15 cellular contexts compared by ENCODE assay signal in genomic region chr4:138952405-138952804, GRCh38.
DNase-seq lines count a peak whose midpoint lies in the region; ATAC-seq, FAIRE-seq and TF ChIP-seq lines count a peak whose summit lies in the region.
"Had no signal": no experiment of that assay in that cellular context is flagged by ENCODE, and none has a peak within 500 bp of the region (broad histone marks: within the 10 kb centered on the region; RNA-seq: fewer than 3 reads in every experiment).

No MANE protein-coding gene starts in this region.

- H3K27me3 Mint-ChIP-seq in astrocyte (ENCODE audit: low read depth, unreplicated experiment), result no peaks in the 10 kb centered on the region
- H3K27me3 Mint-ChIP-seq in T-cell, result peaks cover 10 to 12% of the 10 kb centered on the region in 2 donors

- no peak overlapping the region for H2AFZ ChIP-seq in astrocyte (ENCODE audit: low read depth, low read length)
- H2AFZ ChIP-seq in smooth muscle cell (ENCODE audit: low read depth), result no peak overlapping the region

- DNase-seq in activated effector memory CD4-positive, alpha-beta T cell treated with anti-CD3 and anti-CD28 coated beads, Interleukin-2, amount 50 U/mL, for 16 hours, result peak; percentile 64
- DNase-seq in activated effector memory CD4-positive, alpha-beta T cell treated with Interleukin-2 at 50 U/mL for 16 hours, result no peak
- DNase-seq in astrocyte (ENCODE audit: low read depth) (peak; percentile 34), smooth muscle cell (lab: John Stamatoyannopoulos, UW; ENCODE audit: unreplicated experiment) (no peak), T-cell (no peak), uterus (no peak), NCI-H774 (lab: John Stamatoyannopoulos, UW) (no peak), midbrain (lab: John Stamatoyannopoulos, UW) (no peak)
- DNase-seq: AML-193, erythroblast, NCI-H1694, pancreas had no signal

- TF ChIP-seq CTCF in astrocyte (IDR thresholded peaks at IDR 0.05; ENCODE audit: insufficient read depth, low read depth, low read length), result no peak
- no peak for TF ChIP-seq CTCF in smooth muscle cell (IDR thresholded peaks at IDR 0.05; ENCODE audit: borderline replicate concordance, insufficient read depth, poor library complexity, severe bottlenecking)
- TF ChIP-seq CTCF in uterus (IDR thresholded peaks at IDR 0.05), result no peak

- no peaks in the 10 kb centered on the region for H3K36me3 Mint-ChIP-seq in astrocyte (ENCODE audit: low read depth, unreplicated experiment)
- no peaks in the 10 kb centered on the region for H3K36me3 Mint-ChIP-seq in T-cell

- H3K27me3 ChIP-seq in astrocyte (ENCODE audit: insufficient read depth, low read length) (no peaks in the 10 kb centered on the region), smooth muscle cell (ENCODE audit: low read depth) (no peaks in the 10 kb centered on the region), uterus (no peaks in the 10 kb centered on the region)
- H3K27me3 ChIP-seq: breast epithelium, pancreas, vagina had no signal

- H3K27ac Mint-ChIP-seq in astrocyte (ENCODE audit: unreplicated experiment) (peak overlapping the region; percentile 44), T-cell (no peak overlapping the region)

- no peak overlapping the region for H3K9ac ChIP-seq in astrocyte (ENCODE audit: low read length)
- peak overlapping the region; percentile 37 for H3K9ac ChIP-seq in smooth muscle cell (ENCODE audit: low read depth)

- H3K4me1 Mint-ChIP-seq in astrocyte (ENCODE audit: low read depth, unreplicated experiment) (peaks cover 20% of the 10 kb centered on the region), T-cell (no peaks in the 10 kb centered on the region)

- CTCF ChIA-PET in T-cell (lab: Charles Lee), result interaction anchor here in 1 of 2 donors (0.6 kb wide), 1 partner anchor 20 kb away, joined by 3 read pairs; no protein-coding TSS in a partner anchor

- no peaks in the 10 kb centered on the region for H3K36me3 ChIP-seq in astrocyte (ENCODE audit: insufficient read depth, low read length)
- H3K36me3 ChIP-seq in smooth muscle cell (ENCODE audit: low read depth), result no peaks in the 10 kb centered on the region
- H3K36me3 ChIP-seq in uterus, result no peaks in the 10 kb centered on the region
- H3K36me3 ChIP-seq: breast epithelium, pancreas, vagina had no signal

- POLR2A ChIA-PET in T-cell (lab: Charles Lee), result no interaction called here

- H3K4me2 ChIP-seq in astrocyte (ENCODE audit: low read length) (no peak overlapping the region), smooth muscle cell (no peak overlapping the region)

- no peak for ATAC-seq in T-cell (replicated peaks in 1 of 4)

- H3K4me1 ChIP-seq in astrocyte (ENCODE audit: insufficient read depth, low read length) (peaks cover 12% of the 10 kb centered on the region), smooth muscle cell (ENCODE audit: low read depth) (no peaks in the 10 kb centered on the region), uterus (no peaks in the 10 kb centered on the region)
- H3K4me1 ChIP-seq: pancreas, vagina had no signal

- intact Hi-C loops in uterus (cut with DNase I; ENCODE audit: low total_unique reads), result no loop called here

- no peaks in the 10 kb centered on the region for H3F3A ChIP-seq in smooth muscle cell (ENCODE audit: low read depth)

- H3K27ac ChIP-seq in astrocyte (ENCODE audit: low read depth, low read length) (no peak overlapping the region), smooth muscle cell (ENCODE audit: low read depth) (peak overlapping the region; percentile 90), uterus (no peak overlapping the region)
- H3K27ac ChIP-seq: pancreas, vagina had no signal

- no peak for FAIRE-seq in astrocyte (lab: Jason Lieb, UNC)
- FAIRE-seq: H1, pancreas had no signal

- H3K4me3 ChIP-seq in astrocyte (ENCODE audit: insufficient read depth, low read depth, low read length) (no peak overlapping the region), smooth muscle cell (no peak overlapping the region), uterus (no peak overlapping the region)
- H3K4me3 ChIP-seq: breast epithelium, pancreas, vagina had no signal

- H3K4me3 Mint-ChIP-seq in astrocyte (ENCODE audit: unreplicated experiment), result no peak overlapping the region
- no peak overlapping the region for H3K4me3 Mint-ChIP-seq in T-cell

- no peaks in the 10 kb centered on the region for H3K9me3 Mint-ChIP-seq in astrocyte (ENCODE audit: unreplicated experiment)
- H3K9me3 Mint-ChIP-seq in T-cell, result no peaks in the 10 kb centered on the region

- no peak for TF ChIP-seq POLR2A in uterus (IDR thresholded peaks at IDR 0.05)

- no peaks in the 10 kb centered on the region for H4K20me1 ChIP-seq in astrocyte (ENCODE audit: insufficient read depth, low read length)
- no peaks in the 10 kb centered on the region for H4K20me1 ChIP-seq in smooth muscle cell (ENCODE audit: low read depth)

- H3K79me2 ChIP-seq in astrocyte (ENCODE audit: insufficient read depth, low read length) (no peaks in the 10 kb centered on the region), smooth muscle cell (ENCODE audit: low read depth) (no peaks in the 10 kb centered on the region)

- H3K9me3 ChIP-seq in astrocyte (ENCODE audit: insufficient read depth, low read depth, low read length) (no peaks in the 10 kb centered on the region), smooth muscle cell (replicated peaks; ENCODE audit: low read depth) (no peaks in the 10 kb centered on the region), uterus (no peaks in the 10 kb centered on the region)
- H3K9me3 ChIP-seq: breast epithelium, pancreas, vagina had no signal

Comparison
In these comparisons a context has a peak if more than half of its experiments do, and no peak if none do; other contexts are left out.
1. DNase-seq: peak in activated effector memory CD4-positive, alpha-beta T cell treated with anti-CD3 and anti-CD28 coated beads, Interleukin-2, amount 50 U/mL, for 16 hours (single experiment) and astrocyte (single experiment); none in activated effector memory CD4-positive, alpha-beta T cell treated with Interleukin-2 at 50 U/mL for 16 hours (single experiment), smooth muscle cell (single experiment), T-cell (0 of 34), uterus (0 of 2), NCI-H774 (single experiment) and midbrain (single experiment).